In genomic region chr5:178449163-178450060, GRCh38 we compare ENCODE assay signal across 16 cellular contexts.
DNase-seq lines count a peak whose midpoint lies in the region; ATAC-seq and TF ChIP-seq lines count a peak whose summit lies in the region.
"Had no signal": no experiment of that assay in that cellular context is flagged by ENCODE, and none has a peak within 500 bp of the region (broad histone marks: within the 10 kb centered on the region; RNA-seq: fewer than 3 reads in every experiment).

No MANE protein-coding gene starts in this region.

- peaks cover 4% of the 10 kb centered on the region for H3K9me3 Mint-ChIP-seq in nephron
- H3K9me3 Mint-ChIP-seq: activated CD4-positive, alpha-beta T cell treated with anti-CD3 and anti-CD28 coated beads, Interleukin-2, amount 10 ng/mL, durations not matched to agents 24 days and 14 days; activated naive CD4-positive, alpha-beta T cell treated with anti-CD3 and anti-CD28 coated beads, Interleukin-2, amount 50 U/mL, for 72 hours; CD4-positive, alpha-beta T cell had no signal

- no peaks in the 10 kb centered on the region; the same call in 1 of the 2 replicates for H3K4me1 ChIP-seq in BE2C
- H3K4me1 ChIP-seq: parathyroid adenoma, uterus had no signal

- no peaks in the 10 kb centered on the region for H3K27me3 ChIP-seq in BE2C
- H3K27me3 ChIP-seq: uterus had no signal

- no peaks in the 10 kb centered on the region for H3K9me3 ChIP-seq in BE2C
- H3K9me3 ChIP-seq: uterus had no signal

- ATAC-seq in left colon: no peak
- ATAC-seq: activated naive CD4-positive, alpha-beta T cell treated with anti-CD3 and anti-CD28 coated beads, Interleukin-2, amount 50 U/mL, for 72 hours had no signal

- peaks cover 24% of the 10 kb centered on the region for H3K4me1 Mint-ChIP-seq in nephron
- H3K4me1 Mint-ChIP-seq: activated CD4-positive, alpha-beta T cell treated with anti-CD3 and anti-CD28 coated beads, Interleukin-2, amount 10 ng/mL, durations not matched to agents 24 days and 14 days had no signal

- H3K27me3 Mint-ChIP-seq in nephron (ENCODE audit: low read depth): peaks cover 6% of the 10 kb centered on the region

- intact Hi-C loops in left colon (cut with DNase I, micrococcal nuclease): no loop called here

- no peaks in the 10 kb centered on the region for H3K36me3 ChIP-seq in BE2C
- H3K36me3 ChIP-seq: uterus had no signal

- peak overlapping the region; percentile 43 for H3K4me3 ChIP-seq in BE2C (ENCODE audit: low read depth, low read length)
- H3K4me3 ChIP-seq: uterus had no signal

- TF ChIP-seq POLR2A in erythroblast (IDR thresholded peaks at IDR 0.05; ENCODE audit: low read length): peak; percentile 41

- peak overlapping the region in 1 of 3 experiments; percentile 23 for H3K4me3 Mint-ChIP-seq in nephron
- H3K4me3 Mint-ChIP-seq: activated CD4-positive, alpha-beta T cell treated with anti-CD3 and anti-CD28 coated beads, Interleukin-2, amount 10 ng/mL, durations not matched to agents 24 days and 14 days; brain; CD4-positive, alpha-beta T cell had no signal

- H3K27ac Mint-ChIP-seq in nephron: peak overlapping the region; percentile 44 to 78 (median 45)
- H3K27ac Mint-ChIP-seq: activated CD4-positive, alpha-beta T cell treated with anti-CD3 and anti-CD28 coated beads, Interleukin-2, amount 10 ng/mL, durations not matched to agents 24 days and 14 days; activated naive CD4-positive, alpha-beta T cell treated with anti-CD3 and anti-CD28 coated beads, Interleukin-2, amount 50 U/mL, for 72 hours; CD4-positive, alpha-beta T cell had no signal

- TF ChIP-seq CTCF in BE2C (IDR thresholded peaks at IDR 0.05; ENCODE audit: low read depth, low read length): no peak
- no peak for TF ChIP-seq CTCF in nephron (IDR thresholded peaks at IDR 0.05; ENCODE audit: unreplicated experiment in 3 of 3)

- H3K36me3 Mint-ChIP-seq in nephron (ENCODE audit: low read depth): no peaks in the 10 kb centered on the region
- H3K36me3 Mint-ChIP-seq: activated naive CD4-positive, alpha-beta T cell treated with anti-CD3 and anti-CD28 coated beads, Interleukin-2, amount 50 U/mL, for 72 hours; brain had no signal

- DNase-seq in BE2C (peak; percentile 74), OCI-M2 (lab: John Stamatoyannopoulos, UW; ENCODE audit: unreplicated experiment) (peak; percentile 30), erythroblast (lab: John Stamatoyannopoulos, UW) (peak; percentile 83 to 95), left colon (no peak), HPDE6-E6E7 (ENCODE audit: extremely low spot score) (no peak), HK-2 (ENCODE audit: unreplicated experiment) (no peak), SHP77 (lab: John Stamatoyannopoulos, UW) (no peak)
- DNase-seq: activated CD4-positive, alpha-beta T cell treated with anti-CD3 and anti-CD28 coated beads, Interleukin-2, amount 10 ng/mL, durations not matched to agents 24 days and 14 days; NCI-H1436; stimulated activated naive CD4-positive, alpha-beta T cell treated with Interleukin-2 at 50 U/mL for 16 hours; uterus had no signal

Comparison
In these comparisons a context has a peak if more than half of its experiments do, and no peak if none do; other contexts are left out.
1. DNase-seq: peak in BE2C (single experiment), OCI-M2 (single experiment) and erythroblast (2 of 2); none in left colon (0 of 2), HPDE6-E6E7 (single experiment), HK-2 (single experiment) and SHP77 (0 of 2).